9 cellular contexts compared by ENCODE assay signal in genomic region chr20:37914672-37915433, GRCh38. TPM values are rescaled to one million over a fixed set of nuclear protein-coding genes. Genes with fewer than 3 reads are reported as not detected.
DNase-seq lines count a peak whose midpoint lies in the region; ATAC-seq and TF ChIP-seq lines count a peak whose summit lies in the region.
"Had no signal": no experiment of that assay in that cellular context is flagged by ENCODE, and none has a peak within 500 bp of the region (broad histone marks: within the 10 kb centered on the region; RNA-seq: fewer than 3 reads in every experiment).

No MANE protein-coding gene starts in this region.

- intact Hi-C loops in Panc1 (cut with micrococcal nuclease; ENCODE audit: unreplicated experiment) (loop anchor here (5.0 to 10.0 kb wide), 2 partner anchors 77 to 350 kb away; no protein-coding TSS in a partner anchor), ovary (cut with DNase I) (no loop called here)

- H3K36me3 ChIP-seq in Panc1 (ENCODE audit: control insufficient read depth, insufficient read depth, low read length), result no peaks in the 10 kb centered on the region
- no peaks in the 10 kb centered on the region for H3K36me3 ChIP-seq in ovary

- POLR2A ChIA-PET in Panc1 (lab: Charles Lee), result no interaction called here

- H3K27ac ChIP-seq in Panc1 (ENCODE audit: low read length), result no peak overlapping the region
- H3K27ac ChIP-seq in ovary, result no peak overlapping the region

- no peak for TF ChIP-seq CTCF in GM13977 (IDR thresholded peaks at IDR 0.05; ENCODE audit: extremely low read depth, insufficient read depth, missing control alignments)
- no peak for TF ChIP-seq CTCF in Panc1 (IDR thresholded peaks at IDR 0.05)
- TF ChIP-seq CTCF in epithelial cell of proximal tubule (conservative IDR thresholded peaks at IDR 0.05; ENCODE audit: low read depth, low read length), result no peak
- TF ChIP-seq CTCF in ovary (IDR thresholded peaks at IDR 0.05), result no peak
- no peak for TF ChIP-seq CTCF in GM10266 (IDR thresholded peaks at IDR 0.05; ENCODE audit: control insufficient read depth, insufficient read depth, low read depth, missing control alignments)

- H3K4me3 ChIP-seq in Panc1 (ENCODE audit: low read depth in 2 of 2, low read length in 2 of 2) (no peak overlapping the region), epithelial cell of proximal tubule (ENCODE audit: low read depth, low read length) (peak overlapping the region; percentile 16), ovary (peak overlapping the region; percentile 8)
- H3K4me3 ChIP-seq: lung had no signal

- no peaks in the 10 kb centered on the region for H3K9me3 ChIP-seq in Panc1 (ENCODE audit: control insufficient read depth, insufficient read depth, low read depth, low read length)
- no peaks in the 10 kb centered on the region for H3K9me3 ChIP-seq in ovary

- WGBS in ovary, 3 donors, result 3% methylated on average over 34 of the region's 34 CpGs

- no peaks in the 10 kb centered on the region for H3K27me3 ChIP-seq in Panc1 (ENCODE audit: control insufficient read depth, insufficient read depth, low read length)
- no peaks in the 10 kb centered on the region for H3K27me3 ChIP-seq in ovary

- no peak for TF ChIP-seq POLR2A in ovary (IDR thresholded peaks at IDR 0.05)

- no peak for TF ChIP-seq EP300 in ovary (IDR thresholded peaks at IDR 0.05)

- in situ Hi-C loops in GM13977 (cut with MboI; ENCODE audit: low pct_unique_long_range_greater_than_20kb, low sequenced_read_pairs, unreplicated experiment), result no loop called here
- in situ Hi-C loops in Panc1 (cut with HindIII; ENCODE audit: low pct_unique_long_range_greater_than_20kb, low sequenced_read_pairs), result no loop called here

- ATAC-seq in Panc1, result peak; percentile 33

- peaks cover 18% of the 10 kb centered on the region for H3K4me1 ChIP-seq in Panc1 (ENCODE audit: control insufficient read depth, insufficient read depth, low read length)
- no peaks in the 10 kb centered on the region for H3K4me1 ChIP-seq in ovary (ENCODE audit: insufficient read depth)

- BruUV-seq in Panc1 (replicated peaks; lab: Mats Ljungman, UMichigan), result no TSS peak

- DNase-seq in GM13977 (ENCODE audit: low spot score) (peak; percentile 59), Panc1 (ENCODE audit: low read depth, low spot score) (no peak), epithelial cell of proximal tubule (ENCODE audit: low read depth) (no peak), ovary (no peak), GM10266 (ENCODE audit: extremely low spot score) (no peak), HCEC 1CT (no peak), COLO829 (ENCODE audit: low spot score) (no peak), NCI-H446 treated with DMSO at 0.1 percent for 48 hours (lab: John Stamatoyannopoulos, UW) (no peak)

- CTCF ChIA-PET in Panc1 (lab: Charles Lee), result interaction anchor here (0.7 kb wide), 1 partner anchor 198 kb away, joined by 11 read pairs; no protein-coding TSS in a partner anchor

RNA-seq across cellular contexts. Expression of gene VSTM2L, which starts 11.9 kb away (rescaled TPM):
- total RNA-seq in Panc1 (2021; ENCODE audit: unreplicated experiment) (16.0 TPM), epithelial cell of proximal tubule (2.8 and 4.5 TPM in 2 replicates), ovary (10 to 100 TPM in 1 of 7 donors, 1 to 10 TPM in 2, under 1 TPM in 3, not detected in 1; 0.12 to 23.0 (median 0.98) TPM)
- polyA plus RNA-seq in Panc1 (2012; ENCODE audit: insufficient read length), result 25.3 TPM
- polyA plus RNA-seq in ovary, result under 1 TPM in 1 of 2 donors, not detected in 1; 0.15 TPM

Comparison
In these comparisons a context has a peak if more than half of its experiments do, and no peak if none do; other contexts are left out.
1. H3K4me3 ChIP-seq: peak in epithelial cell of proximal tubule (single experiment) and ovary (single experiment); none in Panc1 (0 of 2).